ENCODE assay signal across 1 cellular context in the genomic region with DNA sequence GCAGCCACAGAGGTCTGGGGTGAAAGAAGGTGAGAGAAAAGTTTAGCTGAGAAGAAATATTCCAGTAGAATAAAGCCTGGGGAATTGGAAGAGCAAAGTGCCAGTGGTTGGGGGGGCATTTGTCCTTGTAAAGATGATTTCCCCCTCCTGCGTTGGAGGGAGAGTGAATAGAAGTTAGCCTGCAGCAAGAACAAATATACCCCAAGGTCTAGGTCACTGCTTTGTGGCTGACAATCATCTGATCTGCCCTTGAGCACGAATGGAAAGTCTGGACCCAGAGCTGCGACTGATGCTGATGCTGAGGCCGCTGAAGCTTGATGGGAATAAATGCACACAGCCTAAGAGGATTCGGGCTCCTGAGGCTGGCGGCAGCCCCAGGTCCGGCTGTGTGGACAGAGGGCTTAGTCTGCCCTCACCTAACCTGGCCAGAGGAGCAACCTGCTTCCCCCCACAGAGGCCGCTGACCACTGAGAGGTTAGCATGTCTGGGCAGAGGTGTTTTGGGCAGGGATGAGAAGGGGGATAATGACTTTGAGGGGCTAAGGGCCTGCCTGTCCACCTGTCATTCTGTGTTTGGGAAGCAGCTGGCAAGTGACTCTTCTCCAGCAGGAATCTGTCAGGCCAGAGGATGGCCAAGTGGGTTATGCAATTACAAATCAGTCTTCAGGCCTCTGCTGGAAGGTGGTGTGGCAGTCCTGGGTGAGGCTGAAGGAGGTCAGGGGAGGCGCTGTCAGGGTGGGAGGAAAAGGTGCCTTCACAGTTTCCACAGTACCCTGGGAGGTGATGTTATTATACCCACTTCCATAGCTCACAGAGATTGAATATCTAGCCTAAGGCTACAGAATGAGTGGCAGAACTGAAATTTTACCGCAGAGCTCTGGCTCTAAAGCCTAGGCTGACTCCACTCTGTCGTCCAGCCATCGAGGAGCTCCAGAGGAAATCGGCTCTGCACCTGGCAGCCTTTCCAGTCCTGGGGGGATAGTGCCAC.
TF ChIP-seq lines count a peak whose summit lies in the region.

No MANE protein-coding gene starts in this region.

TF ChIP-seq in A549, 52 proteins besides CTCF, POLR2A, EP300 and RAD21:
- TF ChIP-seq, protein P1, sequence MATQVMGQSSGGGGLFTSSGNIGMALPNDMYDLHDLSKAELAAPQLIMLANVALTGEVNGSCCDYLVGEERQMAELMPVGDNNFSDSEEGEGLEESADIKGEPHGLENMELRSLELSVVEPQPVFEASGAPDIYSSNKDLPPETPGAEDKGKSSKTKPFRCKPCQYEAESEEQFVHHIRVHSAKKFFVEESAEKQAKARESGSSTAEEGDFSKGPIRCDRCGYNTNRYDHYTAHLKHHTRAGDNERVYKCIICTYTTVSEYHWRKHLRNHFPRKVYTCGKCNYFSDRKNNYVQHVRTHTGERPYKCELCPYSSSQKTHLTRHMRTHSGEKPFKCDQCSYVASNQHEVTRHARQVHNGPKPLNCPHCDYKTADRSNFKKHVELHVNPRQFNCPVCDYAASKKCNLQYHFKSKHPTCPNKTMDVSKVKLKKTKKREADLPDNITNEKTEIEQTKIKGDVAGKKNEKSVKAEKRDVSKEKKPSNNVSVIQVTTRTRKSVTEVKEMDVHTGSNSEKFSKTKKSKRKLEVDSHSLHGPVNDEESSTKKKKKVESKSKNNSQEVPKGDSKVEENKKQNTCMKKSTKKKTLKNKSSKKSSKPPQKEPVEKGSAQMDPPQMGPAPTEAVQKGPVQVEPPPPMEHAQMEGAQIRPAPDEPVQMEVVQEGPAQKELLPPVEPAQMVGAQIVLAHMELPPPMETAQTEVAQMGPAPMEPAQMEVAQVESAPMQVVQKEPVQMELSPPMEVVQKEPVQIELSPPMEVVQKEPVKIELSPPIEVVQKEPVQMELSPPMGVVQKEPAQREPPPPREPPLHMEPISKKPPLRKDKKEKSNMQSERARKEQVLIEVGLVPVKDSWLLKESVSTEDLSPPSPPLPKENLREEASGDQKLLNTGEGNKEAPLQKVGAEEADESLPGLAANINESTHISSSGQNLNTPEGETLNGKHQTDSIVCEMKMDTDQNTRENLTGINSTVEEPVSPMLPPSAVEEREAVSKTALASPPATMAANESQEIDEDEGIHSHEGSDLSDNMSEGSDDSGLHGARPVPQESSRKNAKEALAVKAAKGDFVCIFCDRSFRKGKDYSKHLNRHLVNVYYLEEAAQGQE (IDR thresholded peaks at IDR 0.05), result no peak
- TF ChIP-seq HDAC2 (IDR thresholded peaks at IDR 0.05), result no peak
- no peak for TF ChIP-seq RFX5 (IDR thresholded peaks at IDR 0.05)
- no peak for TF ChIP-seq SREBF2 (IDR thresholded peaks at IDR 0.05)
- TF ChIP-seq HOXB13 (CRISPR knock-in tag; IDR thresholded peaks at IDR 0.05; ENCODE audit: low read depth), result no peak
- TF ChIP-seq, protein P2, sequence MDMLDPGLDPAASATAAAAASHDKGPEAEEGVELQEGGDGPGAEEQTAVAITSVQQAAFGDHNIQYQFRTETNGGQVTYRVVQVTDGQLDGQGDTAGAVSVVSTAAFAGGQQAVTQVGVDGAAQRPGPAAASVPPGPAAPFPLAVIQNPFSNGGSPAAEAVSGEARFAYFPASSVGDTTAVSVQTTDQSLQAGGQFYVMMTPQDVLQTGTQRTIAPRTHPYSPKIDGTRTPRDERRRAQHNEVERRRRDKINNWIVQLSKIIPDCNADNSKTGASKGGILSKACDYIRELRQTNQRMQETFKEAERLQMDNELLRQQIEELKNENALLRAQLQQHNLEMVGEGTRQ (IDR thresholded peaks at IDR 0.05), result no peak
- TF ChIP-seq, protein P3, sequence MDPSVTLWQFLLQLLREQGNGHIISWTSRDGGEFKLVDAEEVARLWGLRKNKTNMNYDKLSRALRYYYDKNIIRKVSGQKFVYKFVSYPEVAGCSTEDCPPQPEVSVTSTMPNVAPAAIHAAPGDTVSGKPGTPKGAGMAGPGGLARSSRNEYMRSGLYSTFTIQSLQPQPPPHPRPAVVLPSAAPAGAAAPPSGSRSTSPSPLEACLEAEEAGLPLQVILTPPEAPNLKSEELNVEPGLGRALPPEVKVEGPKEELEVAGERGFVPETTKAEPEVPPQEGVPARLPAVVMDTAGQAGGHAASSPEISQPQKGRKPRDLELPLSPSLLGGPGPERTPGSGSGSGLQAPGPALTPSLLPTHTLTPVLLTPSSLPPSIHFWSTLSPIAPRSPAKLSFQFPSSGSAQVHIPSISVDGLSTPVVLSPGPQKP (IDR thresholded peaks at IDR 0.05; ENCODE audit: low read depth, low read length), result no peak
- TF ChIP-seq, protein P4, sequence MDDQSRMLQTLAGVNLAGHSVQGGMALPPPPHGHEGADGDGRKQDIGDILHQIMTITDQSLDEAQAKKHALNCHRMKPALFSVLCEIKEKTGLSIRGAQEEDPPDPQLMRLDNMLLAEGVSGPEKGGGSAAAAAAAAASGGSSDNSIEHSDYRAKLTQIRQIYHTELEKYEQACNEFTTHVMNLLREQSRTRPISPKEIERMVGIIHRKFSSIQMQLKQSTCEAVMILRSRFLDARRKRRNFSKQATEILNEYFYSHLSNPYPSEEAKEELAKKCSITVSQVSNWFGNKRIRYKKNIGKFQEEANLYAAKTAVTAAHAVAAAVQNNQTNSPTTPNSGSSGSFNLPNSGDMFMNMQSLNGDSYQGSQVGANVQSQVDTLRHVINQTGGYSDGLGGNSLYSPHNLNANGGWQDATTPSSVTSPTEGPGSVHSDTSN (IDR thresholded peaks at IDR 0.05), result no peak
